ENCODE assay signal across 1 cellular context in the genomic region with DNA sequence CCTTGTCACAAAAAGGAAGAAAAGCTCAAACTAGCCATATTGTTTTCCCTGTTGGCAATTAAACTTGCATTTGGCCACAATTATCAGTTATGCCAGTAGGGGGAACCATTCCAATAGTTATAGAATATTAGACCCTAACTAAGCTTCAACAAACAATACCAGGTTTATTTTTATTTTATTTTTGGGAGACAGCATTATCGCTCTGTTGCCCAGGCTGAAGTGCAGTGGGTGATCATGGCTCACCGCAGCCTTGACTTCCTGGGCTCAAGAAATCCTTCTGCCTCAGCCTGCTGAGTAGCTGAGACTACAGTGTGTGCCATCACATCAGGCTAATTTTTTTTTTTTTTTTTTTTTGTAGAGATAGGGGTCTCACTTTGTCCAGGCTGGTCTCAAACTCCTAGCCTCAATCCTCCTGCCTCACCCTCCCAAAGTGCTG.
TF ChIP-seq lines count a peak whose summit lies in the region.

No MANE protein-coding gene starts in this region.

TF ChIP-seq in GM23338, 12 proteins besides CTCF, POLR2A, EP300 and RAD21:
- TF ChIP-seq, protein P1, sequence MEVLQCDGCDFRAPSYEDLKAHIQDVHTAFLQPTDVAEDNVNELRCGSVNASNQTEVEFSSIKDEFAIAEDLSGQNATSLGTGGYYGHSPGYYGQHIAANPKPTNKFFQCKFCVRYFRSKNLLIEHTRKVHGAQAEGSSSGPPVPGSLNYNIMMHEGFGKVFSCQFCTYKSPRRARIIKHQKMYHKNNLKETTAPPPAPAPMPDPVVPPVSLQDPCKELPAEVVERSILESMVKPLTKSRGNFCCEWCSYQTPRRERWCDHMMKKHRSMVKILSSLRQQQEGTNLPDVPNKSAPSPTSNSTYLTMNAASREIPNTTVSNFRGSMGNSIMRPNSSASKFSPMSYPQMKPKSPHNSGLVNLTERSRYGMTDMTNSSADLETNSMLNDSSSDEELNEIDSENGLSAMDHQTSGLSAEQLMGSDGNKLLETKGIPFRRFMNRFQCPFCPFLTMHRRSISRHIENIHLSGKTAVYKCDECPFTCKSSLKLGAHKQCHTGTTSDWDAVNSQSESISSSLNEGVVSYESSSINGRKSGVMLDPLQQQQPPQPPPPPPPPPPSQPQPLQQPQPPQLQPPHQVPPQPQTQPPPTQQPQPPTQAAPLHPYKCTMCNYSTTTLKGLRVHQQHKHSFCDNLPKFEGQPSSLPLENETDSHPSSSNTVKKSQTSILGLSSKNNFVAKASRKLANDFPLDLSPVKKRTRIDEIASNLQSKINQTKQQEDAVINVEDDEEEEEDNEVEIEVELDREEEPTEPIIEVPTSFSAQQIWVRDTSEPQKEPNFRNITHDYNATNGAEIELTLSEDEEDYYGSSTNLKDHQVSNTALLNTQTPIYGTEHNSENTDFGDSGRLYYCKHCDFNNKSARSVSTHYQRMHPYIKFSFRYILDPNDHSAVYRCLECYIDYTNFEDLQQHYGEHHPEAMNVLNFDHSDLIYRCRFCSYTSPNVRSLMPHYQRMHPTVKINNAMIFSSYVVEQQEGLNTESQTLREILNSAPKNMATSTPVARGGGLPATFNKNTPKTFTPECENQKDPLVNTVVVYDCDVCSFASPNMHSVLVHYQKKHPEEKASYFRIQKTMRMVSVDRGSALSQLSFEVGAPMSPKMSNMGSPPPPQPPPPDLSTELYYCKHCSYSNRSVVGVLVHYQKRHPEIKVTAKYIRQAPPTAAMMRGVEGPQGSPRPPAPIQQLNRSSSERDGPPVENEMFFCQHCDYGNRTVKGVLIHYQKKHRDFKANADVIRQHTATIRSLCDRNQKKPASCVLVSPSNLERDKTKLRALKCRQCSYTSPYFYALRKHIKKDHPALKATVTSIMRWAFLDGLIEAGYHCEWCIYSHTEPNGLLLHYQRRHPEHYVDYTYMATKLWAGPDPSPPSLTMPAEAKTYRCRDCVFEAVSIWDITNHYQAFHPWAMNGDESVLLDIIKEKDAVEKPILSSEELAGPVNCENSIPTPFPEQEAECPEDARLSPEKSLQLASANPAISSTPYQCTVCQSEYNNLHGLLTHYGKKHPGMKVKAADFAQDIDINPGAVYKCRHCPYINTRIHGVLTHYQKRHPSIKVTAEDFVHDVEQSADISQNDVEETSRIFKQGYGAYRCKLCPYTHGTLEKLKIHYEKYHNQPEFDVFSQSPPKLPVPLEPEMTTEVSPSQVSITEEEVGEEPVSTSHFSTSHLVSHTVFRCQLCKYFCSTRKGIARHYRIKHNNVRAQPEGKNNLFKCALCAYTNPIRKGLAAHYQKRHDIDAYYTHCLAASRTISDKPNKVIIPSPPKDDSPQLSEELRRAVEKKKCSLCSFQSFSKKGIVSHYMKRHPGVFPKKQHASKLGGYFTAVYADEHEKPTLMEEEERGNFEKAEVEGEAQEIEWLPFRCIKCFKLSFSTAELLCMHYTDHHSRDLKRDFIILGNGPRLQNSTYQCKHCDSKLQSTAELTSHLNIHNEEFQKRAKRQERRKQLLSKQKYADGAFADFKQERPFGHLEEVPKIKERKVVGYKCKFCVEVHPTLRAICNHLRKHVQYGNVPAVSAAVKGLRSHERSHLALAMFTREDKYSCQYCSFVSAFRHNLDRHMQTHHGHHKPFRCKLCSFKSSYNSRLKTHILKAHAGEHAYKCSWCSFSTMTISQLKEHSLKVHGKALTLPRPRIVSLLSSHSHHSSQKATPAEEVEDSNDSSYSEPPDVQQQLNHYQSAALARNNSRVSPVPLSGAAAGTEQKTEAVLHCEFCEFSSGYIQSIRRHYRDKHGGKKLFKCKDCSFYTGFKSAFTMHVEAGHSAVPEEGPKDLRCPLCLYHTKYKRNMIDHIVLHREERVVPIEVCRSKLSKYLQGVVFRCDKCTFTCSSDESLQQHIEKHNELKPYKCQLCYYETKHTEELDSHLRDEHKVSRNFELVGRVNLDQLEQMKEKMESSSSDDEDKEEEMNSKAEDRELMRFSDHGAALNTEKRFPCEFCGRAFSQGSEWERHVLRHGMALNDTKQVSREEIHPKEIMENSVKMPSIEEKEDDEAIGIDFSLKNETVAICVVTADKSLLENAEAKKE (CRISPR knock-in tag; IDR thresholded peaks at IDR 0.05) = no peak
- TF ChIP-seq POLR2AphosphoS5 (IDR thresholded peaks at IDR 0.05; ENCODE audit: low read depth) (no peak), NANOG (IDR thresholded peaks at IDR 0.05; ENCODE audit: borderline replicate concordance) (no peak), ZNF114 (CRISPR knock-in tag; IDR thresholded peaks at IDR 0.05) (no peak), CREB1 (CRISPR knock-in tag; IDR thresholded peaks at IDR 0.05; ENCODE audit: low read depth) (no peak), JUNB (IDR thresholded peaks at IDR 0.05; ENCODE audit: unreplicated experiment) (no peak), ZNF331 (CRISPR knock-in tag; IDR thresholded peaks at IDR 0.05; ENCODE audit: low read depth) (no peak), EZH2phosphoT487 (IDR thresholded peaks at IDR 0.05; ENCODE audit: unreplicated experiment) (no peak), STAT1 (IDR thresholded peaks at IDR 0.05; ENCODE audit: unreplicated experiment) (no peak), EZH2 (IDR thresholded peaks at IDR 0.05; ENCODE audit: low read depth, unreplicated experiment) (no peak)
- TF ChIP-seq, protein P2, sequence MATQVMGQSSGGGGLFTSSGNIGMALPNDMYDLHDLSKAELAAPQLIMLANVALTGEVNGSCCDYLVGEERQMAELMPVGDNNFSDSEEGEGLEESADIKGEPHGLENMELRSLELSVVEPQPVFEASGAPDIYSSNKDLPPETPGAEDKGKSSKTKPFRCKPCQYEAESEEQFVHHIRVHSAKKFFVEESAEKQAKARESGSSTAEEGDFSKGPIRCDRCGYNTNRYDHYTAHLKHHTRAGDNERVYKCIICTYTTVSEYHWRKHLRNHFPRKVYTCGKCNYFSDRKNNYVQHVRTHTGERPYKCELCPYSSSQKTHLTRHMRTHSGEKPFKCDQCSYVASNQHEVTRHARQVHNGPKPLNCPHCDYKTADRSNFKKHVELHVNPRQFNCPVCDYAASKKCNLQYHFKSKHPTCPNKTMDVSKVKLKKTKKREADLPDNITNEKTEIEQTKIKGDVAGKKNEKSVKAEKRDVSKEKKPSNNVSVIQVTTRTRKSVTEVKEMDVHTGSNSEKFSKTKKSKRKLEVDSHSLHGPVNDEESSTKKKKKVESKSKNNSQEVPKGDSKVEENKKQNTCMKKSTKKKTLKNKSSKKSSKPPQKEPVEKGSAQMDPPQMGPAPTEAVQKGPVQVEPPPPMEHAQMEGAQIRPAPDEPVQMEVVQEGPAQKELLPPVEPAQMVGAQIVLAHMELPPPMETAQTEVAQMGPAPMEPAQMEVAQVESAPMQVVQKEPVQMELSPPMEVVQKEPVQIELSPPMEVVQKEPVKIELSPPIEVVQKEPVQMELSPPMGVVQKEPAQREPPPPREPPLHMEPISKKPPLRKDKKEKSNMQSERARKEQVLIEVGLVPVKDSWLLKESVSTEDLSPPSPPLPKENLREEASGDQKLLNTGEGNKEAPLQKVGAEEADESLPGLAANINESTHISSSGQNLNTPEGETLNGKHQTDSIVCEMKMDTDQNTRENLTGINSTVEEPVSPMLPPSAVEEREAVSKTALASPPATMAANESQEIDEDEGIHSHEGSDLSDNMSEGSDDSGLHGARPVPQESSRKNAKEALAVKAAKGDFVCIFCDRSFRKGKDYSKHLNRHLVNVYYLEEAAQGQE (IDR thresholded peaks at IDR 0.05; ENCODE audit: unreplicated experiment) = no peak
- TF ChIP-seq, protein P3, sequence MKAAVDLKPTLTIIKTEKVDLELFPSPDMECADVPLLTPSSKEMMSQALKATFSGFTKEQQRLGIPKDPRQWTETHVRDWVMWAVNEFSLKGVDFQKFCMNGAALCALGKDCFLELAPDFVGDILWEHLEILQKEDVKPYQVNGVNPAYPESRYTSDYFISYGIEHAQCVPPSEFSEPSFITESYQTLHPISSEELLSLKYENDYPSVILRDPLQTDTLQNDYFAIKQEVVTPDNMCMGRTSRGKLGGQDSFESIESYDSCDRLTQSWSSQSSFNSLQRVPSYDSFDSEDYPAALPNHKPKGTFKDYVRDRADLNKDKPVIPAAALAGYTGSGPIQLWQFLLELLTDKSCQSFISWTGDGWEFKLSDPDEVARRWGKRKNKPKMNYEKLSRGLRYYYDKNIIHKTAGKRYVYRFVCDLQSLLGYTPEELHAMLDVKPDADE (IDR thresholded peaks at IDR 0.05) = no peak
